ENCODE assay signal across 9 cellular contexts in genomic region chr11:104946907-104947306, GRCh38. TPM values are rescaled to one million over a fixed set of nuclear protein-coding genes. Genes with fewer than 3 reads are reported as not detected.
DNase-seq lines count a peak whose midpoint lies in the region; ATAC-seq, FAIRE-seq and TF ChIP-seq lines count a peak whose summit lies in the region.
"Had no signal": no experiment of that assay in that cellular context is flagged by ENCODE, and none has a peak within 500 bp of the region (broad histone marks: within the 10 kb centered on the region; RNA-seq: fewer than 3 reads in every experiment).

No MANE protein-coding gene starts in this region.

- POLR2A ChIA-PET in A673 (lab: Charles Lee; ENCODE audit: low non-redundant PET) = no interaction called here

- no peaks in the 10 kb centered on the region for H3K27me3 Mint-ChIP-seq in T-helper 17 cell
- H3K27me3 Mint-ChIP-seq in stimulated activated memory B cell treated with anti-CD40 and anti-IgM and Interleukin-4, amounts not matched to agents 10 μg/mL and 1 μg/mL and 100 μg/mL, for 72 hours = no peaks in the 10 kb centered on the region

- H3K9me2 ChIP-seq in DOHH2 (replicated peaks; ENCODE audit: control insufficient read depth, low read length) = no peaks in the 10 kb centered on the region

- peak; percentile 89 for ATAC-seq in GM21723 (IDR thresholded peaks at IDR 0.05; ENCODE audit: unreplicated experiment)
- ATAC-seq in T-helper 17 cell = peak; percentile 86
- peak; percentile 92 for ATAC-seq in foreskin keratinocyte
- peak; percentile 65 for ATAC-seq in stimulated activated memory B cell treated with anti-CD40 and anti-IgM and Interleukin-4, amounts not matched to agents 10 μg/mL and 1 μg/mL and 100 μg/mL, for 72 hours

- peak; percentile 62 for FAIRE-seq in HTR-8/SVneo (lab: Jason Lieb, UNC)

- intact Hi-C loops in A673 (cut with micrococcal nuclease; ENCODE audit: unreplicated experiment) = loop anchor here (5.0 kb wide), 1 partner anchor 915 kb away; no protein-coding TSS in a partner anchor

- H3K4me3 Mint-ChIP-seq in T-helper 17 cell = no peak overlapping the region
- H3K4me3 Mint-ChIP-seq in stimulated activated memory B cell treated with anti-CD40 and anti-IgM and Interleukin-4, amounts not matched to agents 10 μg/mL and 1 μg/mL and 100 μg/mL, for 72 hours = no peak overlapping the region

- no peak overlapping the region for H3K4me3 ChIP-seq in A673 (ENCODE audit: low read depth, low read length, poor library complexity, severe bottlenecking)
- H3K4me3 ChIP-seq in DOHH2 (ENCODE audit: low read length) = no peak overlapping the region

- H3K9me3 ChIP-seq in A673 (ENCODE audit: low read depth, low read length, poor library complexity, severe bottlenecking) (no peaks in the 10 kb centered on the region), DOHH2 (ENCODE audit: control insufficient read depth, insufficient read depth, low read length) (no peaks in the 10 kb centered on the region), T-helper 17 cell (ENCODE audit: control insufficient read depth, low read length, poor library complexity, severe bottlenecking) (no peaks in the 10 kb centered on the region)

- no peaks in the 10 kb centered on the region for H3K79me2 ChIP-seq in DOHH2 (ENCODE audit: control insufficient read depth, low read length)

- H3K4me1 ChIP-seq in A673 (ENCODE audit: insufficient read depth, low read length, poor library complexity, severe bottlenecking) (no peaks in the 10 kb centered on the region), DOHH2 (ENCODE audit: control insufficient read depth, low read length) (no peaks in the 10 kb centered on the region), foreskin keratinocyte (no peaks in the 10 kb centered on the region)

- H3K4me2 ChIP-seq in DOHH2 (ENCODE audit: low read length) = no peak overlapping the region

- TF ChIP-seq CTCF in A673 (conservative IDR thresholded peaks at IDR 0.05; ENCODE audit: low read depth, low read length) = peak; percentile 78
- peak; percentile 44 for TF ChIP-seq CTCF in DOHH2 (IDR thresholded peaks at IDR 0.05; ENCODE audit: low read depth, low read length, poor library complexity, severe bottlenecking)
- TF ChIP-seq CTCF in foreskin keratinocyte (conservative IDR thresholded peaks at IDR 0.05) = peak; percentile 74

- H3K27ac ChIP-seq in A673 (ENCODE audit: low read depth, low read length, poor library complexity, severe bottlenecking) (no peak overlapping the region), DOHH2 (ENCODE audit: low read depth, low read length) (no peak overlapping the region), foreskin keratinocyte (no peak overlapping the region)

- H3K27ac Mint-ChIP-seq in T-helper 17 cell = no peak overlapping the region
- no peak overlapping the region for H3K27ac Mint-ChIP-seq in stimulated activated memory B cell treated with anti-CD40 and anti-IgM and Interleukin-4, amounts not matched to agents 10 μg/mL and 1 μg/mL and 100 μg/mL, for 72 hours

- H3K36me3 Mint-ChIP-seq in T-helper 17 cell (ENCODE audit: low read depth) = peaks cover 30% of the 10 kb centered on the region
- H3K36me3 Mint-ChIP-seq in stimulated activated memory B cell treated with anti-CD40 and anti-IgM and Interleukin-4, amounts not matched to agents 10 μg/mL and 1 μg/mL and 100 μg/mL, for 72 hours = peaks cover 93% of the 10 kb centered on the region

- peaks cover 15% of the 10 kb centered on the region for H3K4me1 Mint-ChIP-seq in T-helper 17 cell
- peaks cover 6% of the 10 kb centered on the region for H3K4me1 Mint-ChIP-seq in stimulated activated memory B cell treated with anti-CD40 and anti-IgM and Interleukin-4, amounts not matched to agents 10 μg/mL and 1 μg/mL and 100 μg/mL, for 72 hours

- DNase-seq in A673 (ENCODE audit: low spot score) (peak; percentile 84), HTR-8/SVneo (ENCODE audit: insufficient read length, low spot score) (peak; percentile 31), T-helper 17 cell (no peak), foreskin keratinocyte (peak in 1 of 2 donors; percentile 65), 8988T (no peak)

- H3K27me3 ChIP-seq in A673 (replicated peaks; ENCODE audit: insufficient read depth, low read depth, low read length, poor library complexity) = no peaks in the 10 kb centered on the region
- no peaks in the 10 kb centered on the region for H3K27me3 ChIP-seq in DOHH2 (ENCODE audit: control insufficient read depth, low read length)
- H3K27me3 ChIP-seq in foreskin keratinocyte = no peaks in the 10 kb centered on the region

- H3K36me3 ChIP-seq in A673 (ENCODE audit: insufficient read depth, low read length, poor library complexity, severe bottlenecking) (peaks cover 24% of the 10 kb centered on the region), DOHH2 (ENCODE audit: control insufficient read depth, low read length) (no peaks in the 10 kb centered on the region)

- BruUV-seq in A673 (replicated peaks; lab: Mats Ljungman, UMichigan) = no TSS peak

- H4K20me1 ChIP-seq in DOHH2 (ENCODE audit: control insufficient read depth, insufficient read depth, low read depth, low read length) = no peaks in the 10 kb centered on the region

- no peaks in the 10 kb centered on the region for H3F3A ChIP-seq in DOHH2 (ENCODE audit: control insufficient read depth, insufficient read depth)

- H3K9me3 Mint-ChIP-seq in stimulated activated memory B cell treated with anti-CD40 and anti-IgM and Interleukin-4, amounts not matched to agents 10 μg/mL and 1 μg/mL and 100 μg/mL, for 72 hours = no peaks in the 10 kb centered on the region

- CTCF ChIA-PET in A673 (lab: Charles Lee) = no interaction called here

RNA-seq across cellular contexts. Expression of gene CASP4, which starts 21.5 kb away (rescaled TPM):
- total RNA-seq in A673 (2021) (71.3 and 92.7 TPM in 2 replicates), T-helper 17 cell (100 to 1,000 TPM in 1 of 2 donors, 10 to 100 TPM in 1; 97.2 to 102 TPM), foreskin keratinocyte (76.0 and 96.1 TPM in 2 replicates)
- 67.5 and 70.3 TPM in 2 replicates for polyA plus RNA-seq in foreskin keratinocyte

RNA-seq across cellular contexts. Expression of gene CASP12, which starts 48.6 kb away (rescaled TPM):
- not detected in 2 replicates for total RNA-seq in A673 (2021)
- not detected for total RNA-seq in T-helper 17 cell
- not detected in 2 replicates for total RNA-seq in foreskin keratinocyte
- polyA plus RNA-seq in foreskin keratinocyte = not detected in 2 replicates
- total RNA-seq: T-helper 2 cell treated with Interferon-gamma antibody and Interleukin-4, amounts not matched to agents 100 ng/mL and 5 ng/mL, for 36 hours had no signal

Comparison
In these comparisons a context has a peak if more than half of its experiments do, and no peak if none do; other contexts are left out.
1. DNase-seq: peak in A673 (single experiment) and HTR-8/SVneo (single experiment); none in T-helper 17 cell (0 of 3) and 8988T (single experiment).
2. Peak in every context shown above with its lines, with median percentiles within 50 percentile points of each other: CTCF ChIP-seq and ATAC-seq.